Comparison of ENCODE assay signal across 8 cellular contexts in genomic region chr1:244651956-244652698, GRCh38. TPM values are rescaled to one million over a fixed set of nuclear protein-coding genes. Genes with fewer than 3 reads are reported as not detected.
A peak's percentile ranks its signal among the peaks of the same experiment; 100 is the strongest.
DNase-seq lines count a peak whose midpoint lies in the region; ATAC-seq and TF ChIP-seq lines count a peak whose summit lies in the region.

No MANE protein-coding gene starts in this region.

- WGBS in tibial nerve, 2 donors, result 25 to 26% methylated on average over 18 of the region's 18 CpGs

- CTCF ChIA-PET in activated naive CD4-positive, alpha-beta T cell treated with anti-CD3 and anti-CD28 coated beads for 36 hours (lab: Charles Lee), result interaction anchor here (0.6 to 1.7 kb wide), 2 partner anchors 48 to 149 kb away, joined by 6 to 7 read pairs; no protein-coding TSS in a partner anchor

- no peak for ATAC-seq in lower lobe of right lung

- H3K27me3 Mint-ChIP-seq in activated naive CD4-positive, alpha-beta T cell treated with anti-CD3 and anti-CD28 coated beads for 36 hours (ENCODE audit: low read depth), result no peaks in the 10 kb centered on the region

- H3K27ac ChIP-seq in lower lobe of right lung, result peak overlapping the region; percentile 96
- peak overlapping the region; percentile 66 to 96 (median 84) for H3K27ac ChIP-seq in tibial nerve

- H3K9me3 ChIP-seq in lower lobe of right lung (no peaks in the 10 kb centered on the region), tibial nerve (no peaks in the 10 kb centered on the region)

- peak overlapping the region; percentile 82 for H3K4me3 Mint-ChIP-seq in activated naive CD4-positive, alpha-beta T cell treated with anti-CD3 and anti-CD28 coated beads for 36 hours

- H3K4me3 ChIP-seq in astrocyte of the cerebellum (ENCODE audit: low read depth, low read length) (peak overlapping the region; percentile 89), lower lobe of right lung (peak overlapping the region; percentile 80), tibial nerve (peak overlapping the region; percentile 46 to 98 (median 94))

- H3K4me1 ChIP-seq in lower lobe of right lung, result peaks cover 41% of the 10 kb centered on the region
- H3K4me1 ChIP-seq in tibial nerve, result peaks cover 0 to 39% (median 15%) of the 10 kb centered on the region in 4 donors

- no peaks in the 10 kb centered on the region for H3K9me3 Mint-ChIP-seq in activated naive CD4-positive, alpha-beta T cell treated with anti-CD3 and anti-CD28 coated beads for 36 hours

- in situ Hi-C loops in astrocyte of the cerebellum (cut with HindIII; ENCODE audit: low sequenced_read_pairs), result no loop called here

- peak overlapping the region; percentile 88 for H3K27ac Mint-ChIP-seq in activated naive CD4-positive, alpha-beta T cell treated with anti-CD3 and anti-CD28 coated beads for 36 hours

- peaks cover 11% of the 10 kb centered on the region for H3K4me1 Mint-ChIP-seq in activated naive CD4-positive, alpha-beta T cell treated with anti-CD3 and anti-CD28 coated beads for 36 hours (ENCODE audit: low read depth)

- TF ChIP-seq EP300 in tibial nerve (IDR thresholded peaks at IDR 0.05), result no peak

- DNase-seq in activated naive CD4-positive, alpha-beta T cell treated with anti-CD3 and anti-CD28 coated beads for 36 hours, result no peak
- no peak for DNase-seq in activated naive CD4-positive, alpha-beta T cell treated with anti-CD3 and anti-CD28 coated beads, Interleukin-2, amount 50 U/mL, for 16 hours
- DNase-seq in astrocyte of the cerebellum (ENCODE audit: low read depth), result no peak
- no peak for DNase-seq in lower lobe of right lung
- no peak for DNase-seq in tibial nerve (ENCODE audit: low spot score in 2 of 2)
- no peak for DNase-seq in NCI-H2107 treated with DMSO at 0.1 percent for 48 hours (lab: John Stamatoyannopoulos, UW; ENCODE audit: unreplicated experiment)
- DNase-seq in SIG-M5 treated with dmso at 0.1 percent for 504 hours (lab: John Stamatoyannopoulos, UW; ENCODE audit: unreplicated experiment), result no peak
- no peak for DNase-seq in AG20443 (ENCODE audit: low spot score)

- TF ChIP-seq POLR2A in tibial nerve (IDR thresholded peaks at IDR 0.05), result no peak

- no peak for TF ChIP-seq CTCF in astrocyte of the cerebellum (IDR thresholded peaks at IDR 0.05; ENCODE audit: low read depth, low read length, missing control alignments)
- no peak for TF ChIP-seq CTCF in lower lobe of right lung (IDR thresholded peaks at IDR 0.05)
- no peak for TF ChIP-seq CTCF in tibial nerve (IDR thresholded peaks at IDR 0.05)

- no peaks in the 10 kb centered on the region for H3K27me3 ChIP-seq in lower lobe of right lung (ENCODE audit: low read depth)
- no peaks in the 10 kb centered on the region for H3K27me3 ChIP-seq in tibial nerve

- peaks cover 4% of the 10 kb centered on the region for H3K36me3 Mint-ChIP-seq in activated naive CD4-positive, alpha-beta T cell treated with anti-CD3 and anti-CD28 coated beads for 36 hours (ENCODE audit: low read depth)

- intact Hi-C loops in activated naive CD4-positive, alpha-beta T cell treated with anti-CD3 and anti-CD28 coated beads for 36 hours (cut with micrococcal nuclease), result loop anchor here (1.0 to 10.0 kb wide), 12 partner anchors 49 to 1913 kb away; partner anchors contain the start of genes AKT3, CATSPERE, CEP170 and CNST
- intact Hi-C loops in lower lobe of right lung (cut with DNase I), result no loop called here

- no peaks in the 10 kb centered on the region for H3K36me3 ChIP-seq in lower lobe of right lung
- peaks cover 0 to 5% (median 0%) of the 10 kb centered on the region in 3 donors for H3K36me3 ChIP-seq in tibial nerve

RNA-seq across cellular contexts. Expression of gene DESI2, which starts 0.8 kb away (rescaled TPM):
- total RNA-seq in activated naive CD4-positive, alpha-beta T cell treated with anti-CD3 and anti-CD28 coated beads for 36 hours, result 10 to 100 TPM; 31.7 to 32.5 TPM
- total RNA-seq in lower lobe of right lung (43.7 TPM), tibial nerve (10 to 100 TPM; 18.8 to 25.5 (median 23.1) TPM)
